Comparison of ENCODE assay signal across 8 cellular contexts in genomic region chr9:34993502-34994428, GRCh38. TPM values are rescaled to one million over a fixed set of nuclear protein-coding genes. Genes with fewer than 3 reads are reported as not detected.
DNase-seq lines count a peak whose midpoint lies in the region; ATAC-seq and TF ChIP-seq lines count a peak whose summit lies in the region.

No MANE protein-coding gene starts in this region.

- H3K9me2 ChIP-seq in hepatocyte (replicated peaks; ENCODE audit: insufficient read depth) = no peaks in the 10 kb centered on the region

- intact Hi-C loops in spleen (cut with DNase I; ENCODE audit: low total_unique reads) = no loop called here

- TF ChIP-seq POLR2A in spleen (IDR thresholded peaks at IDR 0.05) = no peak

- WGBS in hepatocyte (ENCODE audit: low lambda C conversion rate, missing lambda C conversion rate) = 76% methylated on average over 9 of the region's 10 CpGs
- 37 to 67% (median 50%) methylated on average over 8 to 10 of the region's 10 CpGs for WGBS in spleen, 5 donors

- H3K27ac ChIP-seq in hepatocyte (peak overlapping the region; percentile 94), spleen (peak overlapping the region; percentile 57 to 90 (median 71))

- H3K36me3 ChIP-seq in hepatocyte (replicated peaks; ENCODE audit: insufficient read depth, low read depth) = no peaks in the 10 kb centered on the region
- H3K36me3 ChIP-seq in spleen = peaks cover 0 to 18% (median 0%) of the 10 kb centered on the region in 6 donors

- H3K4me3 ChIP-seq in hepatocyte = no peak overlapping the region
- H3K4me3 ChIP-seq in spleen = no peak overlapping the region

- DNase-seq in activated CD8-positive, alpha-beta memory T cell treated with anti-CD3 and anti-CD28 coated beads, Interleukin-2, amount 50 U/mL, for 48 hours = peak; percentile 39
- no peak for DNase-seq in activated CD8-positive, alpha-beta memory T cell treated with anti-CD3 and anti-CD28 coated beads, Interleukin-2, amount 50 U/mL, for 4 hours
- DNase-seq in amniotic epithelial cell (ENCODE audit: low read depth) (peak; percentile 89), hepatocyte (ENCODE audit: low spot score) (peak; percentile 65), spleen (peak; percentile 74), DMS114 treated with DMSO at 0.1 percent for 48 hours (lab: John Stamatoyannopoulos, UW; ENCODE audit: unreplicated experiment) (no peak)

- no peak overlapping the region for H2AFZ ChIP-seq in hepatocyte

- H3K9me3 ChIP-seq in hepatocyte (ENCODE audit: low read depth) (no peaks in the 10 kb centered on the region), spleen (no peaks in the 10 kb centered on the region)

- H3K4me2 ChIP-seq in hepatocyte = peak overlapping the region; percentile 8

- peaks cover 33% of the 10 kb centered on the region for H3K4me1 ChIP-seq in hepatocyte (ENCODE audit: insufficient read depth)
- H3K4me1 ChIP-seq in spleen = peaks cover 7 to 89% (median 46%) of the 10 kb centered on the region in 6 donors

- H3K27me3 ChIP-seq in hepatocyte = no peaks in the 10 kb centered on the region
- H3K27me3 ChIP-seq in spleen (replicated peaks in 1 of 7) = peaks cover 0 to 8% (median 0%) of the 10 kb centered on the region in 7 donors

- H4K20me1 ChIP-seq in hepatocyte (ENCODE audit: insufficient read depth, poor library complexity, severe bottlenecking) = no peaks in the 10 kb centered on the region

- no peak for TF ChIP-seq CTCF in hepatocyte (IDR thresholded peaks at IDR 0.05; ENCODE audit: poor library complexity)
- TF ChIP-seq CTCF in spleen (IDR thresholded peaks at IDR 0.05 in 8 of 11, conservative IDR thresholded peaks at IDR 0.05 in 3 of 11) = no peak

- ATAC-seq in GM18511 (IDR thresholded peaks at IDR 0.05; ENCODE audit: unreplicated experiment) = no peak
- ATAC-seq in HG03097 (IDR thresholded peaks at IDR 0.05; ENCODE audit: low FRiP score, unreplicated experiment) = no peak

- H3K79me2 ChIP-seq in hepatocyte = no peaks in the 10 kb centered on the region

RNA-seq across cellular contexts. Expression of gene DNAJB5, which starts 4.2 kb away (rescaled TPM):
- total RNA-seq in hepatocyte (7.6 and 8.2 TPM in 2 replicates), spleen (10 to 100 TPM in 5 of 7 donors, 1 to 10 TPM in 2; 5.6 to 14.4 (median 12.8) TPM)
- polyA plus RNA-seq in hepatocyte (6.0 and 7.0 TPM in 2 replicates), spleen (1 to 10 TPM; 4.9 to 8.6 (median 6.7) TPM)

RNA-seq across cellular contexts. Expression of gene PHF24, which starts 35.7 kb away (rescaled TPM):
- total RNA-seq in hepatocyte (0.08 and 0.67 TPM in 2 replicates), spleen (1 to 10 TPM in 2 of 7 donors, under 1 TPM in 5; 0.17 to 2.4 (median 0.67) TPM)
- polyA plus RNA-seq in hepatocyte (0.06 and 0.11 TPM in 2 replicates), spleen (under 1 TPM; 0.24 to 0.36 (median 0.26) TPM)

Comparison
In these comparisons a context has a peak if more than half of its experiments do, and no peak if none do; other contexts are left out.
1. DNase-seq: peak in activated CD8-positive, alpha-beta memory T cell treated with anti-CD3 and anti-CD28 coated beads, Interleukin-2, amount 50 U/mL, for 48 hours (single experiment), amniotic epithelial cell (single experiment), hepatocyte (single experiment) and spleen (single experiment); none in activated CD8-positive, alpha-beta memory T cell treated with anti-CD3 and anti-CD28 coated beads, Interleukin-2, amount 50 U/mL, for 4 hours (single experiment) and DMS114 treated with DMSO at 0.1 percent for 48 hours (single experiment).